ENCODE assay signal across 8 cellular contexts in the genomic region with DNA sequence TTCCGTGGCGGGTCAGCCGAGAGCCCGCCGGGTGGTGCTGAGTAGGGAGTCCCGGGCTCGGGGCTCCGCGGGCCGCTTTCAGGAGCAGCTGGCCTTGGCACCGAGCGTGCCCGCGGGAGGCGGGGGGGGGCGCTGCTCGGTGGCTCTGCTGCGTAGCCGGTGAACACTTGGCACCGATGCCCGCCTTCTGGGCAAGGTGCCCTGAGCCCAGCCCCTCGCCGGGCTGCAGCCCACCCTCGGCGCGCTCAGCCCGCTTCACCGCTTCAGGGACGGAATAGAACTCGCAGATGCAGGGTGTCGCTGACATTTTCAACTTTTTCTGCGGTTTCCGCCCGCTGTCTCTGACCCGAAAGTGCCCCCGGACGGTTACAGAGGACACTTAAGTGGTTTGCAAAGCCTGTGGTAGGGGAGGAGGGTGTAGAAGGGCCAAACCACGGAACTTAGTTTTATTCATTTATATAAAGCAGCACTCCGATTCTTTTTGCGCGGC. TPM values are rescaled to one million over a fixed set of nuclear protein-coding genes. Genes with fewer than 3 reads are reported as not detected.
DNase-seq lines count a peak whose midpoint lies in the region; ATAC-seq, FAIRE-seq and TF ChIP-seq lines count a peak whose summit lies in the region.

No MANE protein-coding gene starts in this region.

- H3K9me3 ChIP-seq in H1 (ENCODE audit: insufficient read depth in 2 of 2, low read depth in 1 of 2, low read length in 1 of 2) (no peaks in the 10 kb centered on the region), mucosa of rectum (ENCODE audit: control insufficient read depth in 2 of 2, low read length in 2 of 2) (no peaks in the 10 kb centered on the region), suprapubic skin (no peaks in the 10 kb centered on the region)

- no peak for TF ChIP-seq CTCF in H1 (IDR thresholded peaks at IDR 0.05; ENCODE audit: control extremely low read depth in 1 of 3, insufficient read depth in 1 of 3, low read depth in 1 of 3, low read length in 3 of 3)
- TF ChIP-seq CTCF in suprapubic skin (IDR thresholded peaks at IDR 0.05) = no peak

- DNase-seq in D341Med (ENCODE audit: low spot score) (peak; percentile 57), H1 (ENCODE audit: low read depth in 1 of 2, low spot score in 2 of 2) (peak in 1 of 2 experiments; percentile 53), suprapubic skin (ENCODE audit: low spot score in 2 of 2) (no peak), SHP77 treated with DMSO at 0.1 percent for 48 hours (lab: John Stamatoyannopoulos, UW) (no peak)
- DNase-seq in activated CD4-positive, CD25-positive, alpha-beta regulatory T cell (lab: John Stamatoyannopoulos, UW) = peak in 3 of 4 experiments; percentile 8 to 23 (median 9)

- H3K56ac ChIP-seq in H1 (replicated peaks; ENCODE audit: insufficient read length, low read depth, low read length) = no peak overlapping the region

- TF ChIP-seq RAD21 in H1 (IDR thresholded peaks at IDR 0.05 in 1 of 2, conservative IDR thresholded peaks at IDR 0.05 in 1 of 2; ENCODE audit: low read depth in 2 of 2, low read length in 2 of 2) = no peak

- H2BK20ac ChIP-seq in H1 (ENCODE audit: low read length) = no peak overlapping the region

- peak; percentile 52 for ATAC-seq in GM19467 (IDR thresholded peaks at IDR 0.05; ENCODE audit: unreplicated experiment)
- peak; percentile 60 for ATAC-seq in HG03565 (IDR thresholded peaks at IDR 0.05; ENCODE audit: unreplicated experiment)

- TF ChIP-seq EP300 in H1 (IDR thresholded peaks at IDR 0.05; ENCODE audit: borderline replicate concordance in 1 of 2, low read depth in 2 of 2, low read length in 2 of 2) (no peak), suprapubic skin (IDR thresholded peaks at IDR 0.05) (no peak)

- no peaks in the 10 kb centered on the region for H3K79me1 ChIP-seq in H1 (ENCODE audit: low read depth, low read length)

- H3K79me2 ChIP-seq in H1 (ENCODE audit: control insufficient read depth in 1 of 2, insufficient read depth in 2 of 2, low read length in 2 of 2) = no peaks in the 10 kb centered on the region

- no peak for FAIRE-seq in H1 (lab: Jason Lieb, UNC)

- H2BK12ac ChIP-seq in H1 (ENCODE audit: low read depth, low read length) = no peak overlapping the region

- H3K4me1 ChIP-seq in H1 (replicated peaks in 1 of 4; ENCODE audit: control insufficient read depth in 3 of 4, insufficient read depth in 4 of 4, low read length in 3 of 4) (peaks cover 0 to 4% (median 0%) of the 10 kb centered on the region in 4 experiments; a peak in 2 of 7 replicates), mucosa of rectum (ENCODE audit: control insufficient read depth in 2 of 2, insufficient read depth in 2 of 2, low read length in 2 of 2) (peaks cover 9 to 13% of the 10 kb centered on the region in 2 donors), suprapubic skin (peaks cover 18% of the 10 kb centered on the region)

- CTCF ChIA-PET in H1 (lab: Charles Lee; ENCODE audit: partially characterized antibody) = interaction anchor here (0.9 to 2.1 kb wide), 7 partner anchors 9 to 299 kb away, joined by 3 to 7 read pairs (median 4); no protein-coding TSS in a partner anchor

- no peak overlapping the region for H2AK5ac ChIP-seq in H1 (ENCODE audit: low read depth, low read length)

- no peak overlapping the region for H2BK120ac ChIP-seq in H1 (replicated peaks; ENCODE audit: low read depth, low read length)

- H3K23ac ChIP-seq in H1 (ENCODE audit: insufficient read length) = no peak overlapping the region

- H4K8ac ChIP-seq in H1 (ENCODE audit: extremely low read depth, insufficient read depth, low read length) = no peak overlapping the region

- peak overlapping the region; percentile 91 to 96 for H3K4me2 ChIP-seq in H1 (ENCODE audit: insufficient read depth in 1 of 2, low read depth in 2 of 2, low read length in 2 of 2)

- 4% methylated on average over 36 of the region's 41 CpGs; no CpG with 5 or more reads in 1 of the 2 experiments for whole genome bisulfite sequencing in H1 (ENCODE audit: extremely low coverage in 1 of 2, insufficient coverage in 1 of 2, insufficient read length in 1 of 2, insufficient replicate concordance in 2 of 2, low coverage in 1 of 2, low lambda C conversion rate in 2 of 2, missing lambda C conversion rate in 1 of 2), 2 experiments
- WGBS in suprapubic skin = 1% methylated on average over 24 of the region's 41 CpGs

- peak overlapping the region; percentile 88; the same call in 1 of the 2 replicates for H2AFZ ChIP-seq in H1 (ENCODE audit: low read length)

- H3K9ac ChIP-seq in H1 (replicated peaks in 1 of 4; ENCODE audit: extremely low read depth in 1 of 4, low read depth in 3 of 4, low read length in 3 of 4) (no peak overlapping the region), mucosa of rectum (ENCODE audit: low read depth in 1 of 2, low read length in 2 of 2) (peak overlapping the region; percentile 47 to 54)

- no peak overlapping the region for H2BK5ac ChIP-seq in H1 (ENCODE audit: low read depth, low read length)

- H3K27ac ChIP-seq in H1 (ENCODE audit: low read depth, low read length) (no peak overlapping the region), mucosa of rectum (ENCODE audit: low read depth in 2 of 2, low read length in 2 of 2) (peak overlapping the region in 1 of 2 donors; percentile 58), suprapubic skin (no peak overlapping the region)

- no peaks in the 10 kb centered on the region for H3K36me3 ChIP-seq in H1 (ENCODE audit: control insufficient read depth in 2 of 4, insufficient read depth in 4 of 4, low read length in 3 of 4)
- no peaks in the 10 kb centered on the region for H3K36me3 ChIP-seq in mucosa of rectum (ENCODE audit: control insufficient read depth in 2 of 2, insufficient read depth in 2 of 2, low read length in 2 of 2)
- no peaks in the 10 kb centered on the region for H3K36me3 ChIP-seq in suprapubic skin

- POLR2A ChIA-PET in H1 (lab: Charles Lee; ENCODE audit: partially characterized antibody) = no interaction called here

- H3K4me3 ChIP-seq in H1 (ENCODE audit: extremely low read depth in 1 of 4, insufficient read depth in 2 of 4, low read depth in 3 of 4, low read length in 4 of 4) (peak overlapping the region; percentile 48 to 72 (median 62)), mucosa of rectum (ENCODE audit: low read length in 2 of 2) (peak overlapping the region; percentile 62 to 70), suprapubic skin (peak overlapping the region; percentile 50)

- H3K23me2 ChIP-seq in H1 (ENCODE audit: low read depth, low read length) = peaks cover 11% of the 10 kb centered on the region

- H4K5ac ChIP-seq in H1 (ENCODE audit: insufficient read length, low read depth, low read length) = no peak overlapping the region

- peaks cover 0 to 2% of the 10 kb centered on the region in 2 experiments for H4K20me1 ChIP-seq in H1 (replicated peaks in 1 of 2; ENCODE audit: control insufficient read depth in 1 of 2, insufficient read depth in 2 of 2, low read length in 2 of 2)

- peaks cover 13 to 35% (median 25%) of the 10 kb centered on the region in 4 experiments for H3K27me3 ChIP-seq in H1 (replicated peaks in 1 of 4; ENCODE audit: control insufficient read depth in 3 of 4, extremely low read depth in 1 of 4, insufficient read depth in 3 of 4, low read length in 3 of 4)
- no peaks in the 10 kb centered on the region for H3K27me3 ChIP-seq in mucosa of rectum (ENCODE audit: control insufficient read depth in 2 of 2, insufficient read depth in 2 of 2, low read length in 2 of 2)
- peaks cover 9% of the 10 kb centered on the region for H3K27me3 ChIP-seq in suprapubic skin

- H3K14ac ChIP-seq in H1 (ENCODE audit: insufficient read length) = no peak overlapping the region

- no peak overlapping the region for H3K18ac ChIP-seq in H1 (ENCODE audit: extremely low read depth, low read length)

- H4K91ac ChIP-seq in H1 (replicated peaks; ENCODE audit: insufficient read length, low read length) = no peak overlapping the region

- TF ChIP-seq POLR2A in H1 (IDR thresholded peaks at IDR 0.05; ENCODE audit: control extremely low read depth in 1 of 2, low read depth in 2 of 2, low read length in 2 of 2) (no peak), suprapubic skin (IDR thresholded peaks at IDR 0.05) (no peak)

- no peak overlapping the region for H2BK15ac ChIP-seq in H1 (ENCODE audit: low read length)

- no peak overlapping the region for H3K4ac ChIP-seq in H1 (replicated peaks; ENCODE audit: insufficient read length, low read depth, low read length)

TF ChIP-seq in H1, 55 proteins besides CTCF, POLR2A, EP300 and RAD21 (continues in another document):
- TF ChIP-seq, protein P1, sequence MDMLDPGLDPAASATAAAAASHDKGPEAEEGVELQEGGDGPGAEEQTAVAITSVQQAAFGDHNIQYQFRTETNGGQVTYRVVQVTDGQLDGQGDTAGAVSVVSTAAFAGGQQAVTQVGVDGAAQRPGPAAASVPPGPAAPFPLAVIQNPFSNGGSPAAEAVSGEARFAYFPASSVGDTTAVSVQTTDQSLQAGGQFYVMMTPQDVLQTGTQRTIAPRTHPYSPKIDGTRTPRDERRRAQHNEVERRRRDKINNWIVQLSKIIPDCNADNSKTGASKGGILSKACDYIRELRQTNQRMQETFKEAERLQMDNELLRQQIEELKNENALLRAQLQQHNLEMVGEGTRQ (IDR thresholded peaks at IDR 0.05; ENCODE audit: low read length) = no peak
- 0 out of 2 replicates have a peak, but pooled peaks have one; percentile 17 for TF ChIP-seq RBBP5 (IDR thresholded peaks at IDR 0.05; ENCODE audit: borderline replicate concordance, low read depth, low read length)
- TF ChIP-seq KDM4A (IDR thresholded peaks at IDR 0.05; ENCODE audit: low read depth, low read length, severe bottlenecking) = peak; percentile 75
- no peak for TF ChIP-seq SIRT6 (IDR thresholded peaks at IDR 0.05; ENCODE audit: low read length)
- no peak for TF ChIP-seq RXRA (IDR thresholded peaks at IDR 0.05; ENCODE audit: insufficient read depth, low read depth, low read length)
- peak; percentile 64 for TF ChIP-seq EZH2 (IDR thresholded peaks at IDR 0.05; ENCODE audit: low read depth, low read length, severe bottlenecking)

RNA-seq across cellular contexts. Expression of a gene that starts 0.7 kb away (rescaled TPM):
- 0.11 and 0.24 TPM in 2 replicates for total RNA-seq in H1 (2021; fragmentation: NEBNext Ultra II Directional; extraction: Animal tissue kit (Norgen Biotek cat#: 25700))
- polyA plus RNA-seq in H1 (2011; rRNA removed) = 0.14 and 0.27 TPM in 2 replicates
- 0.21 TPM for polyA plus RNA-seq in H1 (2011; cell fraction: cytosol; rRNA removed)
- 0.24 TPM for polyA plus RNA-seq in H1 (2011; cell fraction: nucleus; rRNA removed)
- polyA plus RNA-seq in H1 (2012, experiment 1 of 2) = 0.14 to 0.21 TPM (median 0.18 TPM) in 4 replicates
- not detected for polyA plus RNA-seq in H1 (2012, experiment 2 of 2)
- polyA plus RNA-seq in H1 (2013, experiment 1 of 2) = 0.16 TPM
- polyA plus RNA-seq in H1 (2013, experiment 2 of 2) = 0.11 TPM
- polyA minus RNA-seq in H1 (2011; rRNA and poly(A)+ RNA removed) = 0.78 and 1.3 TPM in 2 replicates
- not detected for polyA minus RNA-seq in H1 (2011; cell fraction: cytosol; rRNA and poly(A)+ RNA removed)
- polyA minus RNA-seq in H1 (2011; cell fraction: nucleus; rRNA and poly(A)+ RNA removed) = 0.60 TPM
- total RNA-seq in suprapubic skin = under 1 TPM; 0.15 to 0.62 (median 0.39) TPM

Comparison
In these comparisons a context has a peak if more than half of its experiments do, and no peak if none do; other contexts are left out.
1. DNase-seq: peak in D341Med (single experiment) and activated CD4-positive, CD25-positive, alpha-beta regulatory T cell (3 of 4); none in suprapubic skin (0 of 2) and SHP77 treated with DMSO at 0.1 percent for 48 hours (single experiment).
2. H3K9ac ChIP-seq: peak in mucosa of rectum (2 of 2); none in H1 (0 of 4).
3. Peak in every context shown above with its lines, with median percentiles within 50 percentile points of each other: H3K4me3 ChIP-seq.